Comparison of ENCODE assay signal across 27 cellular contexts in the genomic region with DNA sequence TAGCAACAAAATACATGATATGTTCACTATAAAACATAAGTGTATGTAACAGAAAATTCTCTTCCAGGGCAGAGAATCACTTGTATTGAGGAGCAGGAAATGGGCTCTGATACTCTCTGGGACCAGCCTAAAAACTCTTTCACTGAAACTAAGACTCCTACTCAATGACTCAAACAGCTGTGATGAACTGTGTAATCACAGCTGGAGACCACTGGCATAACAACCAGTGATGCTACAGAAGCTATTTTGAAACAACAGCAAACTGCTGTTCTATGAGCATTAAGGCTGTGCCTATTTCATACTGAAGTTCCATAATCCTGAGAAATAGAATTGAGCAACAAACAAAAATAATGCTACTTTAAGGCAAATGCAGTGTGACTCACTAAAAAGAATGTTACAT.
DNase-seq lines count a peak whose midpoint lies in the region; TF ChIP-seq lines count a peak whose summit lies in the region.
"Had no signal": no experiment of that assay in that cellular context is flagged by ENCODE, and none has a peak within 500 bp of the region (broad histone marks: within the 10 kb centered on the region; RNA-seq: fewer than 3 reads in every experiment).

No MANE protein-coding gene starts in this region.

- H3K27me3 Mint-ChIP-seq in type B pancreatic cell: no peaks in the 10 kb centered on the region
- H3K27me3 Mint-ChIP-seq in HFFc6 (ENCODE audit: insufficient read depth): no peaks in the 10 kb centered on the region
- H3K27me3 Mint-ChIP-seq: activated CD8-positive, alpha-beta T cell treated with anti-CD3 and anti-CD28 coated beads for 36 hours; brain; memory B cell; stimulated activated naive CD8-positive, alpha-beta T cell treated with anti-CD3 and anti-CD28 coated beads, Interleukin-15, Interleukin-2, amounts not matched to agents 100 ng/mL and 50 ng/mL, for 24 hours had no signal

- H3K9me3 ChIP-seq in A673 (ENCODE audit: low read depth, low read length, poor library complexity, severe bottlenecking): no peaks in the 10 kb centered on the region
- H3K9me3 ChIP-seq: BE2C, tibial artery had no signal

- POLR2A ChIA-PET in A673 (lab: Charles Lee; ENCODE audit: low non-redundant PET): no interaction called here

- intact Hi-C loops in A673 (cut with micrococcal nuclease; ENCODE audit: unreplicated experiment): no loop called here

- BruUV-seq in A673 (replicated peaks; lab: Mats Ljungman, UMichigan): no TSS peak

- H3K27ac ChIP-seq in brain microvascular endothelial cell (no peak overlapping the region), A673 (ENCODE audit: low read depth, low read length, poor library complexity, severe bottlenecking) (no peak overlapping the region)
- H3K27ac ChIP-seq: HL-60, tibial artery had no signal

- H3K4me3 Mint-ChIP-seq in type B pancreatic cell (no peak overlapping the region), HFFc6 (no peak overlapping the region)
- H3K4me3 Mint-ChIP-seq: activated CD8-positive, alpha-beta T cell treated with anti-CD3 and anti-CD28 coated beads for 36 hours; activated naive CD8-positive, alpha-beta T cell treated with anti-CD3 and anti-CD28 coated beads, Interleukin-2, amount 50 U/mL, for 24 hours; brain; endodermal cell; memory B cell; stimulated activated naive CD8-positive, alpha-beta T cell treated with anti-CD3 and anti-CD28 coated beads, Interleukin-15, Interleukin-2, amounts not matched to agents 100 ng/mL and 50 ng/mL, for 24 hours; T-cell had no signal

- TF ChIP-seq CTCF in brain microvascular endothelial cell (IDR thresholded peaks at IDR 0.05; ENCODE audit: low read depth, low read length, missing control alignments) (no peak), type B pancreatic cell (conservative IDR thresholded peaks at IDR 0.05) (no peak), A673 (conservative IDR thresholded peaks at IDR 0.05; ENCODE audit: low read depth, low read length) (no peak), HFFc6 (IDR thresholded peaks at IDR 0.05) (no peak)

- H3K9me3 Mint-ChIP-seq in type B pancreatic cell: no peaks in the 10 kb centered on the region
- peaks cover 24% of the 10 kb centered on the region for H3K9me3 Mint-ChIP-seq in HFFc6
- H3K9me3 Mint-ChIP-seq: activated naive CD8-positive, alpha-beta T cell treated with anti-CD3 and anti-CD28 coated beads, Interleukin-2, amount 50 U/mL, for 24 hours; memory B cell; stimulated activated naive CD8-positive, alpha-beta T cell treated with anti-CD3 and anti-CD28 coated beads, Interleukin-15, Interleukin-2, amounts not matched to agents 100 ng/mL and 50 ng/mL, for 24 hours; T-cell had no signal

- H3K27ac Mint-ChIP-seq in type B pancreatic cell (no peak overlapping the region), HFFc6 (no peak overlapping the region)
- H3K27ac Mint-ChIP-seq: activated CD8-positive, alpha-beta T cell treated with anti-CD3 and anti-CD28 coated beads for 36 hours; activated naive CD8-positive, alpha-beta T cell treated with anti-CD3 and anti-CD28 coated beads, Interleukin-2, amount 50 U/mL, for 24 hours; brain; endodermal cell; memory B cell; stimulated activated naive CD8-positive, alpha-beta T cell treated with anti-CD3 and anti-CD28 coated beads, Interleukin-15, Interleukin-2, amounts not matched to agents 100 ng/mL and 50 ng/mL, for 24 hours; T-cell had no signal

- DNase-seq in NCI-H748 (lab: John Stamatoyannopoulos, UW; ENCODE audit: unreplicated experiment) (peak; percentile 19), NCI-H748 treated with DMSO at 0.1 percent for 48 hours (lab: John Stamatoyannopoulos, UW) (no peak), brain microvascular endothelial cell (peak; percentile 65), fibroblast of peridontal ligament (ENCODE audit: extremely low read depth) (peak; percentile 52), type B pancreatic cell (ENCODE audit: extremely low spot score, unreplicated experiment) (no peak), NCI-H1105 treated with DMSO at 0.1 percent for 48 hours (lab: John Stamatoyannopoulos, UW) (no peak), A673 (ENCODE audit: low spot score) (no peak), HFFc6 (no peak)
- DNase-seq: activated CD4-positive, CD25-positive, alpha-beta regulatory T cell treated with anti-CD3 and anti-CD28 coated beads, Interleukin-2, amount 50 U/mL, for 72 hours; activated CD8-positive, alpha-beta T cell treated with anti-CD3 and anti-CD28 coated beads for 36 hours; activated gamma-delta T cell treated with Interleukin-2 at 50 U/mL for 16 hours; activated naive CD8-positive, alpha-beta T cell treated with anti-CD3 and anti-CD28 coated beads, Interleukin-2, amount 50 U/mL, for 24 hours; BE2C; cortex of kidney; DMS79; endodermal cell; Kasumi-1; left cardiac atrium; NCI-H1436; NCI-H446 treated with DMSO at 0.1 percent for 48 hours; T-cell; tibial artery had no signal

- in situ Hi-C loops in brain microvascular endothelial cell (cut with HindIII; ENCODE audit: low pct_ligation_motif_present, low sequenced_read_pairs): no loop called here

- H3K4me3 ChIP-seq in brain microvascular endothelial cell (ENCODE audit: low read depth, low read length) (no peak overlapping the region), A673 (ENCODE audit: low read depth, low read length, poor library complexity, severe bottlenecking) (no peak overlapping the region)
- H3K4me3 ChIP-seq: GM12878, tibial artery had no signal

- H3K36me3 ChIP-seq in brain microvascular endothelial cell (replicated peaks): no peaks in the 10 kb centered on the region
- H3K36me3 ChIP-seq in A673 (ENCODE audit: insufficient read depth, low read length, poor library complexity, severe bottlenecking): no peaks in the 10 kb centered on the region
- H3K36me3 ChIP-seq: BE2C, tibial artery had no signal

- H3K36me3 Mint-ChIP-seq in type B pancreatic cell (no peaks in the 10 kb centered on the region), HFFc6 (ENCODE audit: low read depth) (no peaks in the 10 kb centered on the region)
- H3K36me3 Mint-ChIP-seq: brain, memory B cell, T-cell had no signal

- no peaks in the 10 kb centered on the region for H3K4me1 ChIP-seq in A673 (ENCODE audit: insufficient read depth, low read length, poor library complexity, severe bottlenecking)
- H3K4me1 ChIP-seq: BE2C, tibial artery had no signal

- H3K27me3 ChIP-seq in brain microvascular endothelial cell (replicated peaks) (no peaks in the 10 kb centered on the region), A673 (replicated peaks; ENCODE audit: insufficient read depth, low read depth, low read length, poor library complexity) (peaks cover 9% of the 10 kb centered on the region)
- H3K27me3 ChIP-seq: BE2C, tibial artery had no signal

- H3K4me1 Mint-ChIP-seq in type B pancreatic cell (ENCODE audit: unreplicated experiment) (no peaks in the 10 kb centered on the region), HFFc6 (ENCODE audit: low read depth) (no peaks in the 10 kb centered on the region)
- H3K4me1 Mint-ChIP-seq: activated naive CD8-positive, alpha-beta T cell treated with anti-CD3 and anti-CD28 coated beads, Interleukin-2, amount 50 U/mL, for 24 hours; brain; endodermal cell; memory B cell; T-cell had no signal

- CTCF ChIA-PET in A673 (lab: Charles Lee): no interaction called here

Comparison
In these comparisons a context has a peak if more than half of its experiments do, and no peak if none do; other contexts are left out.
1. DNase-seq: peak in NCI-H748 (single experiment), brain microvascular endothelial cell (single experiment) and fibroblast of peridontal ligament (single experiment); none in NCI-H748 treated with DMSO at 0.1 percent for 48 hours (single experiment), type B pancreatic cell (single experiment), NCI-H1105 treated with DMSO at 0.1 percent for 48 hours (single experiment), A673 (single experiment) and HFFc6 (single experiment).